ENCODE assay signal across 1 cellular context in genomic region chr17:59572301-59572924, GRCh38.
A peak's percentile ranks its signal among the peaks of the same experiment; 100 is the strongest.
TF ChIP-seq lines count a peak whose summit lies in the region.

No MANE protein-coding gene starts in this region.

TF ChIP-seq in GM12878, 131 proteins besides CTCF, POLR2A, EP300 and RAD21 (continued from another document and continues in another):
- TF ChIP-seq CUX1 (IDR thresholded peaks at IDR 0.05; ENCODE audit: insufficient replicate concordance, low read depth, low read length), result no peak
- TF ChIP-seq TARDBP (IDR thresholded peaks at IDR 0.05; ENCODE audit: borderline replicate concordance), result no peak
- no peak for TF ChIP-seq ZSCAN29 (IDR thresholded peaks at IDR 0.05)
- TF ChIP-seq IKZF2 (IDR thresholded peaks at IDR 0.05), result peak; percentile 48; a peak in 2 of 4 replicates
- TF ChIP-seq POLR2AphosphoS2 (IDR thresholded peaks at IDR 0.05; ENCODE audit: low read depth, low read length), result no peak
- peak; percentile 33 to 67; a peak in 2 of 4 replicates for TF ChIP-seq CEBPB (IDR thresholded peaks at IDR 0.05; ENCODE audit: borderline replicate concordance in 1 of 2, low read depth in 2 of 2, low read length in 2 of 2)
- TF ChIP-seq SIX5 (IDR thresholded peaks at IDR 0.05; ENCODE audit: low read depth, low read length, severe bottlenecking), result no peak
- TF ChIP-seq, protein P1, sequence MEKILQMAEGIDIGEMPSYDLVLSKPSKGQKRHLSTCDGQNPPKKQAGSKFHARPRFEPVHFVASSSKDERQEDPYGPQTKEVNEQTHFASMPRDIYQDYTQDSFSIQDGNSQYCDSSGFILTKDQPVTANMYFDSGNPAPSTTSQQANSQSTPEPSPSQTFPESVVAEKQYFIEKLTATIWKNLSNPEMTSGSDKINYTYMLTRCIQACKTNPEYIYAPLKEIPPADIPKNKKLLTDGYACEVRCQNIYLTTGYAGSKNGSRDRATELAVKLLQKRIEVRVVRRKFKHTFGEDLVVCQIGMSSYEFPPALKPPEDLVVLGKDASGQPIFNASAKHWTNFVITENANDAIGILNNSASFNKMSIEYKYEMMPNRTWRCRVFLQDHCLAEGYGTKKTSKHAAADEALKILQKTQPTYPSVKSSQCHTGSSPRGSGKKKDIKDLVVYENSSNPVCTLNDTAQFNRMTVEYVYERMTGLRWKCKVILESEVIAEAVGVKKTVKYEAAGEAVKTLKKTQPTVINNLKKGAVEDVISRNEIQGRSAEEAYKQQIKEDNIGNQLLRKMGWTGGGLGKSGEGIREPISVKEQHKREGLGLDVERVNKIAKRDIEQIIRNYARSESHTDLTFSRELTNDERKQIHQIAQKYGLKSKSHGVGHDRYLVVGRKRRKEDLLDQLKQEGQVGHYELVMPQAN (conservative IDR thresholded peaks at IDR 0.05), result no peak
- TF ChIP-seq, protein P2, sequence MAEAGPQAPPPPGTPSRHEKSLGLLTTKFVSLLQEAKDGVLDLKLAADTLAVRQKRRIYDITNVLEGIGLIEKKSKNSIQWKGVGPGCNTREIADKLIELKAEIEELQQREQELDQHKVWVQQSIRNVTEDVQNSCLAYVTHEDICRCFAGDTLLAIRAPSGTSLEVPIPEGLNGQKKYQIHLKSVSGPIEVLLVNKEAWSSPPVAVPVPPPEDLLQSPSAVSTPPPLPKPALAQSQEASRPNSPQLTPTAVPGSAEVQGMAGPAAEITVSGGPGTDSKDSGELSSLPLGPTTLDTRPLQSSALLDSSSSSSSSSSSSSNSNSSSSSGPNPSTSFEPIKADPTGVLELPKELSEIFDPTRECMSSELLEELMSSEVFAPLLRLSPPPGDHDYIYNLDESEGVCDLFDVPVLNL (IDR thresholded peaks at IDR 0.05; ENCODE audit: low read depth, low read length), result no peak
- no peak for TF ChIP-seq ZNF622 (IDR thresholded peaks at IDR 0.05)
- no peak for TF ChIP-seq IRF3 (IDR thresholded peaks at IDR 0.05)
- peak; percentile 61; the same call in 1 of the 2 replicates for TF ChIP-seq FOXM1 (IDR thresholded peaks at IDR 0.05; ENCODE audit: low read depth, low read length)
- peak; percentile 62; the same call in 1 of the 2 replicates for TF ChIP-seq ATF2 (IDR thresholded peaks at IDR 0.05; ENCODE audit: low read length)
- no peak for TF ChIP-seq SP1 (IDR thresholded peaks at IDR 0.05; ENCODE audit: low read depth, low read length)
- no peak for TF ChIP-seq SMC3 (IDR thresholded peaks at IDR 0.05; ENCODE audit: borderline replicate concordance, low read length)
- TF ChIP-seq, protein P3, sequence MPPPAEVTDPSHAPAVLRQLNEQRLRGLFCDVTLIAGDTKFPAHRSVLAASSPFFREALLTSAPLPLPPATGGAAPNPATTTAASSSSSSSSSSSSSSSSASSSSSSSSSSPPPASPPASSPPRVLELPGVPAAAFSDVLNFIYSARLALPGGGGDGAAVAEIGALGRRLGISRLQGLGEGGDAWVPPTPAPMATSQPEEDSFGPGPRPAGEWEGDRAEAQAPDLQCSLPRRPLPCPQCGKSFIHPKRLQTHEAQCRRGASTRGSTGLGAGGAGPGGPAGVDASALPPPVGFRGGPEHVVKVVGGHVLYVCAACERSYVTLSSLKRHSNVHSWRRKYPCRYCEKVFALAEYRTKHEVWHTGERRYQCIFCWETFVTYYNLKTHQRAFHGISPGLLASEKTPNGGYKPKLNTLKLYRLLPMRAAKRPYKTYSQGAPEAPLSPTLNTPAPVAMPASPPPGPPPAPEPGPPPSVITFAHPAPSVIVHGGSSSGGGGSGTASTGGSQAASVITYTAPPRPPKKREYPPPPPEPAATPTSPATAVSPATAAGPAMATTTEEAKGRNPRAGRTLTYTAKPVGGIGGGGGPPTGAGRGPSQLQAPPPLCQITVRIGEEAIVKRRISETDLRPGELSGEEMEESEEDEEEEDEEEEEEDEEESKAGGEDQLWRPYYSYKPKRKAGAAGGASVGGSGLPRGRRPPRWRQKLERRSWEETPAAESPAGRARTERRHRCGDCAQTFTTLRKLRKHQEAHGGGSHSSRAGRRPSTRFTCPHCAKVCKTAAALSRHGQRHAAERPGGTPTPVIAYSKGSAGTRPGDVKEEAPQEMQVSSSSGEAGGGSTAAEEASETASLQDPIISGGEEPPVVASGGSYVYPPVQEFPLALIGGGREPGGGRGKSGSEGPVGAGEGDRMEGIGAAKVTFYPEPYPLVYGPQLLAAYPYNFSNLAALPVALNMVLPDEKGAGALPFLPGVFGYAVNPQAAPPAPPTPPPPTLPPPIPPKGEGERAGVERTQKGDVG (CRISPR knock-in tag; IDR thresholded peaks at IDR 0.05), result no peak
- TF ChIP-seq EZH2 (IDR thresholded peaks at IDR 0.05; ENCODE audit: borderline replicate concordance, control insufficient read depth, low read depth, low read length), result no peak
- TF ChIP-seq RB1 (IDR thresholded peaks at IDR 0.05; ENCODE audit: borderline replicate concordance), result no peak
- peak; percentile 33; the same call in 1 of the 2 replicates for TF ChIP-seq DPF2 (IDR thresholded peaks at IDR 0.05)
- TF ChIP-seq, protein P4, sequence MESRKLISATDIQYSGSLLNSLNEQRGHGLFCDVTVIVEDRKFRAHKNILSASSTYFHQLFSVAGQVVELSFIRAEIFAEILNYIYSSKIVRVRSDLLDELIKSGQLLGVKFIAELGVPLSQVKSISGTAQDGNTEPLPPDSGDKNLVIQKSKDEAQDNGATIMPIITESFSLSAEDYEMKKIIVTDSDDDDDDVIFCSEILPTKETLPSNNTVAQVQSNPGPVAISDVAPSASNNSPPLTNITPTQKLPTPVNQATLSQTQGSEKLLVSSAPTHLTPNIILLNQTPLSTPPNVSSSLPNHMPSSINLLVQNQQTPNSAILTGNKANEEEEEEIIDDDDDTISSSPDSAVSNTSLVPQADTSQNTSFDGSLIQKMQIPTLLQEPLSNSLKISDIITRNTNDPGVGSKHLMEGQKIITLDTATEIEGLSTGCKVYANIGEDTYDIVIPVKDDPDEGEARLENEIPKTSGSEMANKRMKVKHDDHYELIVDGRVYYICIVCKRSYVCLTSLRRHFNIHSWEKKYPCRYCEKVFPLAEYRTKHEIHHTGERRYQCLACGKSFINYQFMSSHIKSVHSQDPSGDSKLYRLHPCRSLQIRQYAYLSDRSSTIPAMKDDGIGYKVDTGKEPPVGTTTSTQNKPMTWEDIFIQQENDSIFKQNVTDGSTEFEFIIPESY (IDR thresholded peaks at IDR 0.05), result no peak
- TF ChIP-seq IKZF1 (conservative IDR thresholded peaks at IDR 0.05), result peak; percentile 60
- TF ChIP-seq CREB1 (IDR thresholded peaks at IDR 0.05; ENCODE audit: low read depth), result peak; percentile 63; the same call in 1 of the 2 replicates
- no peak for TF ChIP-seq REST (IDR thresholded peaks at IDR 0.05; ENCODE audit: low read depth, low read length)
- TF ChIP-seq TCF3 (IDR thresholded peaks at IDR 0.05; ENCODE audit: borderline replicate concordance, insufficient read depth, low read depth, low read length), result no peak
- no peak for TF ChIP-seq HDAC6 (IDR thresholded peaks at IDR 0.05; ENCODE audit: unreplicated experiment)
- no peak for TF ChIP-seq PAX8 (IDR thresholded peaks at IDR 0.05)
- no peak for TF ChIP-seq HCFC1 (IDR thresholded peaks at IDR 0.05; ENCODE audit: low read length)
- TF ChIP-seq E4F1 (IDR thresholded peaks at IDR 0.05; ENCODE audit: borderline replicate concordance, partially characterized antibody), result no peak
- no peak for TF ChIP-seq CHD1 (IDR thresholded peaks at IDR 0.05; ENCODE audit: low read depth, low read length)
- no peak for TF ChIP-seq ZNF24 (IDR thresholded peaks at IDR 0.05)
- no peak for TF ChIP-seq SIN3A (IDR thresholded peaks at IDR 0.05; ENCODE audit: low read depth, low read length)
- TF ChIP-seq ZNF274 (IDR thresholded peaks at IDR 0.05; ENCODE audit: insufficient read depth, insufficient read length), result no peak
